Comparison of ENCODE assay signal across 30 cellular contexts in the genomic region with DNA sequence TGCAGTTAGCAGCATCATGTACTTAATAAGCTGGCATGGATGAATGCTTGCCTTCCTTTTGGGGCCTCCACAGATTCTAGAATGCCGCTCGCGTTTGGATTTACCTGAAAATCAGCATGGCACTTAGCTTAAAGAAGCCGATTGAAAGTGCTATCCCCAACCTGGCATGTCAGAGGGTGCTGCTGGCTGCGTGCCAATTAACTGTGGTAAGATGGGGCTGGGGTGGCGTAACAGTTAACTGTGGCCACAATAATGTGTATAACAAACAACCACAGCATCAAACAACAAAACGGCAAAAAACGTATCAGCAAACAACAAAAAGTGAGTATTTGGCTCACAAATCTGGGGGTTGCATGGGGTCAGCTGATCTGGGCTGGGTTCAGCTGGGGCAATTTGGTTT.
"Had no signal": no experiment of that assay in that cellular context is flagged by ENCODE, and none has a peak within 500 bp of the region (broad histone marks: within the 10 kb centered on the region; RNA-seq: fewer than 3 reads in every experiment).

No MANE protein-coding gene starts in this region.

- H3K4me3 Mint-ChIP-seq: activated CD4-positive, alpha-beta memory T cell treated with anti-CD3 and anti-CD28 coated beads for 36 hours; activated CD4-positive, alpha-beta T cell treated with anti-CD3 and anti-CD28 coated beads for 36 hours; activated CD4-positive, alpha-beta T cell treated with anti-CD3 and anti-CD28 coated beads, Interleukin-2, amount 10 ng/mL, durations not matched to agents 24 days and 14 days; activated CD8-positive, alpha-beta memory T cell treated with anti-CD3 and anti-CD28 coated beads, Interleukin-2, amount 10 ng/mL, durations not matched to agents 7 days and 5 days; activated CD8-positive, alpha-beta T cell treated with anti-CD3 and anti-CD28 coated beads, Interleukin-2, amount 10 ng/mL, durations not matched to agents 7 days and 5 days; activated naive CD4-positive, alpha-beta T cell treated with anti-CD3 and anti-CD28 coated beads, Interleukin-2, amount 10 ng/mL, durations not matched to agents 7 days and 5 days; activated naive CD8-positive, alpha-beta T cell treated with anti-CD3 and anti-CD28 coated beads, Interleukin-2, amount 10 ng/mL, durations not matched to agents 7 days and 5 days; activated T-helper 1 cell treated with anti-CD3 and anti-CD28 coated beads, Interleukin-12 subunit alpha, Interleukin-12 subunit beta, Interleukin-2, Interleukin-4 antibody, amounts not matched to agents 30 ng/mL and 10 ng/mL and 1 ng/mL, durations not matched to agents 14 hours and 24 hours and 36 hours; effector memory CD8-positive, alpha-beta T cell had no signal

- H3K36me3 Mint-ChIP-seq: activated CD4-positive, alpha-beta memory T cell treated with anti-CD3 and anti-CD28 coated beads for 36 hours; activated CD8-positive, alpha-beta memory T cell treated with anti-CD3 and anti-CD28 coated beads, Interleukin-2, amount 10 ng/mL, durations not matched to agents 7 days and 5 days; activated naive CD4-positive, alpha-beta T cell treated with anti-CD3 and anti-CD28 coated beads, Interleukin-2, amount 10 ng/mL, durations not matched to agents 7 days and 5 days; activated naive CD4-positive, alpha-beta T cell treated with anti-CD3 and anti-CD28 coated beads, Interleukin-2, amount 50 U/mL, for 72 hours; activated naive CD8-positive, alpha-beta T cell treated with anti-CD3 and anti-CD28 coated beads, Interleukin-2, amount 10 ng/mL, durations not matched to agents 7 days and 5 days had no signal

- H3K9me3 Mint-ChIP-seq: activated CD4-positive, alpha-beta memory T cell treated with anti-CD3 and anti-CD28 coated beads for 36 hours; activated naive CD4-positive, alpha-beta T cell treated with anti-CD3 and anti-CD28 coated beads, Interleukin-2, amount 10 ng/mL, durations not matched to agents 7 days and 5 days; activated naive CD8-positive, alpha-beta T cell treated with anti-CD3 and anti-CD28 coated beads, Interleukin-2, amount 10 ng/mL, durations not matched to agents 7 days and 5 days; activated T-helper 1 cell treated with anti-CD3 and anti-CD28 coated beads, Interleukin-12 subunit alpha, Interleukin-12 subunit beta, Interleukin-2, Interleukin-4 antibody, amounts not matched to agents 30 ng/mL and 10 ng/mL and 1 ng/mL, durations not matched to agents 14 hours and 24 hours and 36 hours had no signal

- H3K27me3 ChIP-seq: ascending aorta, brain microvascular endothelial cell, esophagus muscularis mucosa, foreskin keratinocyte, gastrocnemius medialis, heart left ventricle had no signal

- H3K9me3 ChIP-seq: ascending aorta, esophagus muscularis mucosa, gastrocnemius medialis, heart left ventricle had no signal

- H3K4me1 ChIP-seq: ascending aorta, esophagus muscularis mucosa, foreskin keratinocyte, gastrocnemius medialis, heart left ventricle had no signal

- H3K36me3 ChIP-seq: ascending aorta, brain microvascular endothelial cell, esophagus muscularis mucosa, gastrocnemius medialis, heart left ventricle had no signal

- H3K27ac ChIP-seq: ascending aorta, brain microvascular endothelial cell, esophagus muscularis mucosa, foreskin keratinocyte, gastrocnemius medialis, heart left ventricle had no signal

- H3K27me3 Mint-ChIP-seq: activated CD4-positive, alpha-beta memory T cell treated with anti-CD3 and anti-CD28 coated beads for 36 hours; activated CD4-positive, alpha-beta T cell treated with anti-CD3 and anti-CD28 coated beads for 36 hours; activated CD4-positive, alpha-beta T cell treated with anti-CD3 and anti-CD28 coated beads, Interleukin-2, amount 10 ng/mL, durations not matched to agents 24 days and 14 days; activated CD8-positive, alpha-beta memory T cell treated with anti-CD3 and anti-CD28 coated beads, Interleukin-2, amount 10 ng/mL, durations not matched to agents 7 days and 5 days; activated naive CD4-positive, alpha-beta T cell treated with anti-CD3 and anti-CD28 coated beads, Interleukin-2, amount 10 ng/mL, durations not matched to agents 7 days and 5 days; effector memory CD8-positive, alpha-beta T cell had no signal

- H3K27ac Mint-ChIP-seq: activated CD4-positive, alpha-beta memory T cell treated with anti-CD3 and anti-CD28 coated beads for 36 hours; activated CD4-positive, alpha-beta T cell treated with anti-CD3 and anti-CD28 coated beads for 36 hours; activated CD4-positive, alpha-beta T cell treated with anti-CD3 and anti-CD28 coated beads, Interleukin-2, amount 10 ng/mL, durations not matched to agents 24 days and 14 days; activated CD8-positive, alpha-beta memory T cell treated with anti-CD3 and anti-CD28 coated beads, Interleukin-2, amount 10 ng/mL, durations not matched to agents 7 days and 5 days; activated CD8-positive, alpha-beta T cell treated with anti-CD3 and anti-CD28 coated beads, Interleukin-2, amount 10 ng/mL, durations not matched to agents 7 days and 5 days; activated naive CD4-positive, alpha-beta T cell treated with anti-CD3 and anti-CD28 coated beads, Interleukin-2, amount 10 ng/mL, durations not matched to agents 7 days and 5 days; activated naive CD4-positive, alpha-beta T cell treated with anti-CD3 and anti-CD28 coated beads, Interleukin-2, amount 50 U/mL, for 72 hours; activated naive CD8-positive, alpha-beta T cell treated with anti-CD3 and anti-CD28 coated beads, Interleukin-2, amount 10 ng/mL, durations not matched to agents 7 days and 5 days; activated T-helper 1 cell treated with anti-CD3 and anti-CD28 coated beads, Interleukin-12 subunit alpha, Interleukin-12 subunit beta, Interleukin-2, Interleukin-4 antibody, amounts not matched to agents 30 ng/mL and 10 ng/mL and 1 ng/mL, durations not matched to agents 14 hours and 24 hours and 36 hours; effector memory CD8-positive, alpha-beta T cell had no signal

- H3K4me1 Mint-ChIP-seq: activated CD4-positive, alpha-beta T cell treated with anti-CD3 and anti-CD28 coated beads for 36 hours; activated CD4-positive, alpha-beta T cell treated with anti-CD3 and anti-CD28 coated beads, Interleukin-2, amount 10 ng/mL, durations not matched to agents 24 days and 14 days; activated CD8-positive, alpha-beta memory T cell treated with anti-CD3 and anti-CD28 coated beads, Interleukin-2, amount 10 ng/mL, durations not matched to agents 7 days and 5 days; activated naive CD4-positive, alpha-beta T cell treated with anti-CD3 and anti-CD28 coated beads, Interleukin-2, amount 10 ng/mL, durations not matched to agents 7 days and 5 days; activated naive CD8-positive, alpha-beta T cell treated with anti-CD3 and anti-CD28 coated beads, Interleukin-2, amount 10 ng/mL, durations not matched to agents 7 days and 5 days had no signal

- DNase-seq: activated CD4-positive, alpha-beta memory T cell treated with anti-CD3 and anti-CD28 coated beads for 36 hours; activated CD4-positive, alpha-beta T cell treated with anti-CD3 and anti-CD28 coated beads for 36 hours; activated CD4-positive, alpha-beta T cell treated with anti-CD3 and anti-CD28 coated beads, Interleukin-2, amount 10 ng/mL, durations not matched to agents 24 days and 14 days; activated CD4-positive, CD25-positive, alpha-beta regulatory T cell; activated CD4-positive, CD25-positive, alpha-beta regulatory T cell treated with anti-CD3 and anti-CD28 coated beads, Interleukin-2, amount 50 U/mL, for 72 hours; activated CD8-positive, alpha-beta memory T cell treated with anti-CD3 and anti-CD28 coated beads, Interleukin-2, amount 10 ng/mL, durations not matched to agents 7 days and 5 days; activated CD8-positive, alpha-beta memory T cell treated with anti-CD3 and anti-CD28 coated beads, Interleukin-2, amount 50 U/mL, for 4 hours; activated CD8-positive, alpha-beta T cell treated with anti-CD3 and anti-CD28 coated beads, Interleukin-2, amount 10 ng/mL, durations not matched to agents 7 days and 5 days; activated gamma-delta T cell; activated naive CD4-positive, alpha-beta T cell; activated naive CD4-positive, alpha-beta T cell treated with anti-CD3 and anti-CD28 coated beads, Interleukin-2, amount 10 ng/mL, durations not matched to agents 7 days and 5 days; activated naive CD8-positive, alpha-beta T cell treated with anti-CD3 and anti-CD28 coated beads, Interleukin-2, amount 10 ng/mL, durations not matched to agents 7 days and 5 days; activated T-cell treated with anti-CD3 and anti-CD28 coated beads, Interleukin-2, amount 50 U/mL, for 1 hour; activated T-cell treated with anti-CD3 and anti-CD28 coated beads, Interleukin-2, amount 50 U/mL, for 48 hours; brain microvascular endothelial cell; caudate nucleus; cortex of kidney; dermis blood vessel endothelial cell; effector CD4-positive, alpha-beta T cell; effector memory CD8-positive, alpha-beta T cell; erythroblast; foreskin keratinocyte; gastrocnemius medialis; glutamatergic neuron; heart left ventricle; T-helper 2 cell had no signal

- H3K4me3 ChIP-seq: ascending aorta, esophagus muscularis mucosa, gastrocnemius medialis, heart left ventricle had no signal
